Comparison of ENCODE assay signal across 8 cellular contexts in the genomic region with DNA sequence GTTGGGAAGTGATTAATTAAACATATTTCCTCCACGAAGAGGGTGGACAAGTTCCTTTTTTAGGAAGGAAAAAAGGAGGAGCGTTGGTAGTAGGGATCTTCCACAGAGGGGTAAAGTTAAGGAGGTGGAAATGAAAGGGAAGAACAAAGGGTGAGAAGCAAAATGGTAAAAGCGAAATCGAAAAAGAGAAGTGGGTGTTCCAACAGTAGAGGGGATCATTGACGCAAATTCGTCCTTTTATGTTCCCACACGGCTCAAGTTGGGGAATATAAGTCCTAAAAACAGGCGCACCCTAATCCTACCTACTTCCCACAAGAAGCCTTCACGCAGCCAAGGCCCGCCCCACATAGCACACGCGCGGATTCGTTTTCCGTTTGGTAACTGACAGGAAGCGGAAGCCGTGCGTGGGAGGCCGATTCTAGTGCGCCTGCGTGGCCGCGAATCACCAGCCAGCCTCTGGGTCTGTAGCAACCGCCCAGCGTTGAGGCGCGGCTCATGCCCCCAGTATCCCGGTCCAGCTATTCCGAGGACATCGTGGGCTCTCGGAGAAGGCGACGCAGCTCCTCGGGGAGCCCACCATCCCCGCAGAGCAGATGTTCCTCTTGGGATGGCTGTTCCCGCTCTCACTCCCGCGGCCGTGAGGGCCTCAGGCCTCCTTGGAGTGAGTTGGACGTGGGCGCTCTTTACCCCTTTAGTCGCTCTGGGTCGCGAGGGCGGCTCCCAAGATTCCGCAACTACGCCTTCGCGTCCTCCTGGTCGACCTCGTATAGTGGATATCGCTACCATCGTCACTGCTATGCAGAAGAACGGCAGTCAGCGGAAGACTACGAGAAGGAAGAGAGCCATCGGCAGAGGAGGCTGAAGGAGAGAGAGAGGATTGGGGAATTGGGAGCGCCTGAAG. TPM values are rescaled to one million over a fixed set of nuclear protein-coding genes. Genes with fewer than 3 reads are reported as not detected.
A peak's percentile ranks its signal among the peaks of the same experiment; 100 is the strongest.
DNase-seq lines count a peak whose midpoint lies in the region; ATAC-seq and FAIRE-seq lines count a peak whose summit lies in the region.

NKAPL (plus strand) TSS at position 421 of the 901 bp plus-strand sequence; CDS start at position 496, 75 bp downstream.

- no peak for ATAC-seq in HG03039 (IDR thresholded peaks at IDR 0.05; ENCODE audit: unreplicated experiment)

- FAIRE-seq in HTR-8/SVneo (lab: Jason Lieb, UNC) = no peak

- peak; percentile 56 for DNase-seq in AG08395 (ENCODE audit: low spot score)
- DNase-seq in activated CD4-positive, alpha-beta T cell treated with anti-CD3 and anti-CD28 coated beads, Interleukin-2, amount 50 U/mL, for 4 hours = peak; percentile 52 to 55
- peak; percentile 51 to 63 for DNase-seq in dermis microvascular lymphatic vessel endothelial cell (ENCODE audit: low read depth in 2 of 2)
- DNase-seq in mesenteric fat pad (ENCODE audit: low spot score) = peak; percentile 93
- DNase-seq in stimulated activated CD8-positive, alpha-beta memory T cell treated with anti-CD3 and anti-CD28 coated beads, Interleukin-4, amount 100 ng/mL, for 24 hours (ENCODE audit: low read depth) = peak; percentile 71
- no peak for DNase-seq in HTR-8/SVneo (ENCODE audit: insufficient read length, low spot score)
- DNase-seq in RPMI8226 = no peak

RNA-seq across cellular contexts. Expression of gene NKAPL, which starts in this region (rescaled TPM):
- under 0.01 and 0.38 TPM in 2 replicates for total RNA-seq in dermis microvascular lymphatic vessel endothelial cell
- total RNA-seq in mesenteric fat pad = 3.1 TPM

Comparison
In these comparisons a context has a peak if more than half of its experiments do, and no peak if none do; other contexts are left out.
1. Peak in DNase-seq in dermis microvascular lymphatic vessel endothelial cell; RNA of the gene not detected or under 1 TPM.
2. DNase-seq: peak in AG08395 (single experiment), activated CD4-positive, alpha-beta T cell treated with anti-CD3 and anti-CD28 coated beads, Interleukin-2, amount 50 U/mL, for 4 hours (2 of 2), mesenteric fat pad (single experiment) and stimulated activated CD8-positive, alpha-beta memory T cell treated with anti-CD3 and anti-CD28 coated beads, Interleukin-4, amount 100 ng/mL, for 24 hours (single experiment); none in HTR-8/SVneo (single experiment) and RPMI8226 (single experiment).